18 cellular contexts compared by ENCODE assay signal in the genomic region with DNA sequence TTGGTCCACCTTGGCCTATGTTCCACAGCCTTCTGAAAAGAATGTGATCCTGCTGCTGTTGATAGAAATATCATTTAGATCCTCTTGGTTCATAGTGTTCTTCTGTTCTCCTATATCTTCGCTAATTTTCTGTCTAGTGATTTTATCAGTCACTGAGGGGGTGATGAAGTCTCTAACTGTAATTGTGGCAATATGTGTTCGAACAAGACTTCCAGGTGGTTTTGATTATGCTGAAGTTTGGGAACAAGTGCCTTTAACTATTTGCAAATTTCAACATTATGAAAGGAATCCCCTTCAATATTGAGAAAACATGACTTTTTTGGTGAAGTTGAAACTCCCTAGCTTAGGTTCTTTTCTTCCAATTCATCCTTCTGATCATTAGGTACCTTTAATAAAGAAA.
"Had no signal": no experiment of that assay in that cellular context is flagged by ENCODE, and none has a peak within 500 bp of the region (broad histone marks: within the 10 kb centered on the region; RNA-seq: fewer than 3 reads in every experiment).

No MANE protein-coding gene starts in this region.

- H3K36me3 Mint-ChIP-seq: natural killer cell treated with Interleukin-12 subunit alpha and Interleukin-12 subunit beta and Interleukin-15 and Interleukin-18, amount 100 ng/mL, for 72 hours; stimulated activated memory B cell treated with anti-CD40 and anti-IgM and Interleukin-4, amounts not matched to agents 10 μg/mL and 1 μg/mL and 100 μg/mL, for 72 hours had no signal

- H3K4me3 Mint-ChIP-seq: natural killer cell treated with Interleukin-12 subunit alpha and Interleukin-12 subunit beta and Interleukin-15 and Interleukin-18, amount 100 ng/mL, for 72 hours; stimulated activated memory B cell treated with anti-CD40 and anti-IgM and Interleukin-4, amounts not matched to agents 10 μg/mL and 1 μg/mL and 100 μg/mL, for 72 hours; stimulated activated naive CD8-positive, alpha-beta T cell treated with anti-CD3 and anti-CD28 coated beads, Interleukin-15, Interleukin-2, amounts not matched to agents 100 ng/mL and 50 ng/mL, for 24 hours had no signal

- H3K27ac ChIP-seq: colonic mucosa, esophagus squamous epithelium, spleen had no signal

- H3K36me3 ChIP-seq: colonic mucosa, esophagus squamous epithelium, spleen had no signal

- H3K4me1 ChIP-seq: colonic mucosa, esophagus squamous epithelium, spleen had no signal

- H3K9me3 Mint-ChIP-seq: natural killer cell treated with Interleukin-12 subunit alpha and Interleukin-12 subunit beta and Interleukin-15 and Interleukin-18, amount 100 ng/mL, for 72 hours; stimulated activated memory B cell treated with anti-CD40 and anti-IgM and Interleukin-4, amounts not matched to agents 10 μg/mL and 1 μg/mL and 100 μg/mL, for 72 hours; stimulated activated naive CD8-positive, alpha-beta T cell treated with anti-CD3 and anti-CD28 coated beads, Interleukin-15, Interleukin-2, amounts not matched to agents 100 ng/mL and 50 ng/mL, for 24 hours had no signal

- H3K9me3 ChIP-seq: colonic mucosa, esophagus squamous epithelium, spleen had no signal

- H3K27ac Mint-ChIP-seq: natural killer cell treated with Interleukin-12 subunit alpha and Interleukin-12 subunit beta and Interleukin-15 and Interleukin-18, amount 100 ng/mL, for 72 hours; stimulated activated memory B cell treated with anti-CD40 and anti-IgM and Interleukin-4, amounts not matched to agents 10 μg/mL and 1 μg/mL and 100 μg/mL, for 72 hours; stimulated activated naive CD8-positive, alpha-beta T cell treated with anti-CD3 and anti-CD28 coated beads, Interleukin-15, Interleukin-2, amounts not matched to agents 100 ng/mL and 50 ng/mL, for 24 hours had no signal

- H3K4me3 ChIP-seq: colonic mucosa, esophagus squamous epithelium, lung, spleen had no signal

- ATAC-seq: left cardiac atrium; left ventricle myocardium superior; natural killer cell treated with Interleukin-12 subunit alpha and Interleukin-12 subunit beta and Interleukin-15 and Interleukin-18, amount 100 ng/mL, for 72 hours; sciatic nerve; stimulated activated memory B cell treated with anti-CD40 and anti-IgM and Interleukin-4, amounts not matched to agents 10 μg/mL and 1 μg/mL and 100 μg/mL, for 72 hours had no signal

- DNase-seq: colonic mucosa; dermis blood vessel endothelial cell; esophagus squamous epithelium; kidney; left cardiac atrium; left ventricle myocardium superior; mesenchymal stem cell; midbrain; spleen; stimulated activated CD4-positive, alpha-beta T cell treated with anti-CD3 and anti-CD28 coated beads, Interleukin-15, amount 100 ng/mL, for 24 hours; stimulated activated CD4-positive, alpha-beta T cell treated with anti-CD3 and anti-CD28 coated beads, Interleukin-1b, Interleukin-23, amount 100 ng/mL, for 48 hours; stimulated activated CD4-positive, alpha-beta T cell treated with anti-CD3 and anti-CD28 coated beads, Interleukin-4, amount 100 ng/mL, for 24 hours; trophoblast cell had no signal

- H3K27me3 ChIP-seq: colonic mucosa had no signal
